Comparison of ENCODE assay signal across 21 cellular contexts in the genomic region with DNA sequence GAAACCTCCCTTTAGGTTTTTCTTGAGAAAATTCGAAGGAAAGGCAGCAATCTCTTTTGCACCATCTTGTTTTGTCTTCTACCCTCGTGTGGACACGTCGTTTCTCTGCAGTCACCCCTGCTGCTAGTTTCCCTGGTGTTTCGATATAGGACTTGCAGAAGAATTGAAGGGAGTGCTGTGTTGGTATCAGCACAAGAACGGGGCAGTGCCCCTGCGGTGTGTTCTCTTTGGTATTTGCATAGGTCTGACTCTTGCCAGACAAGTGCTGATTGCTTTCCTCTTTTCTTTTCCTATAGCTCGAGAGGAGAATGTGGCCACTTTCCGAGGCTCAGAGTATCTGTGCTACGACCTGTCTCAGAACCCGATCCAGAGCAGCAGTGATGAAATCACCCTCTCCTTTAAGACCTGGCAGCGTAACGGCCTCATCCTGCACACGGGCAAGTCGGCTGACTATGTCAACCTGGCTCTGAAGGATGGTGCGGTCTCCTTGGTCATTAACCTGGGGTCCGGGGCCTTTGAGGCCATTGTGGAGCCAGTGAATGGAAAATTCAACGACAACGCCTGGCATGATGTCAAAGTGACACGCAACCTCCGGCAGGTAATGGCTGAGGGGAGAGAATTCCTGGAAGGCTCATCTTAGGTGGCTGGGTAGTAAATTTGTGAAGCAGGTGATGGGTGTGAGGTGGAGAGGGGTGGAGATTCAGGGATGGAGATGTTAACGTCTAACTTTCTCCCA.
"Had no signal": no experiment of that assay in that cellular context is flagged by ENCODE, and none has a peak within 500 bp of the region (broad histone marks: within the 10 kb centered on the region; RNA-seq: fewer than 3 reads in every experiment).

No MANE protein-coding gene starts in this region.

- H3K9me3 Mint-ChIP-seq: activated CD4-positive, alpha-beta T cell treated with anti-CD3 and anti-CD28 coated beads, Interleukin-2, amount 10 ng/mL, durations not matched to agents 24 days and 14 days; activated naive CD8-positive, alpha-beta T cell treated with anti-CD3 and anti-CD28 coated beads, Interleukin-2, amount 10 ng/mL, durations not matched to agents 7 days and 5 days; activated T-helper 2 cell treated with anti-CD3 and anti-CD28 coated beads, Interferon-gamma antibody, Interleukin-2, Interleukin-4, amounts not matched to agents 10 μg/mL and 5 μg/mL and 100 μg/mL, durations not matched to agents 14 hours and 24 hours and 36 hours had no signal

- H3K36me3 ChIP-seq: left ventricle myocardium inferior, ovary, tibial nerve, vagina had no signal

- H3K9me3 ChIP-seq: body of pancreas, left ventricle myocardium inferior, ovary, psoas muscle, tibial nerve, vagina had no signal

- DNase-seq: activated CD4-positive, alpha-beta T cell treated with anti-CD3 and anti-CD28 coated beads, Interleukin-2, amount 10 ng/mL, durations not matched to agents 24 days and 14 days; activated CD8-positive, alpha-beta T cell treated with anti-CD3 and anti-CD28 coated beads, Interleukin-2, amount 10 ng/mL, durations not matched to agents 7 days and 5 days; activated naive CD4-positive, alpha-beta T cell treated with Interleukin-2 at 50 U/mL for 16 hours; activated naive CD8-positive, alpha-beta T cell treated with anti-CD3 and anti-CD28 coated beads, Interleukin-2, amount 10 ng/mL, durations not matched to agents 7 days and 5 days; activated T-cell treated with anti-CD3 and anti-CD28 coated beads, Interleukin-2, amount 50 U/mL, for 24 hours; amygdala; body of pancreas; foreskin keratinocyte; immature natural killer cell; kidney glomerular epithelial cell; left ventricle myocardium inferior; ovary; psoas muscle; right cardiac atrium; stimulated activated CD4-positive, alpha-beta T cell treated with anti-CD3 and anti-CD28 coated beads, Interleukin-2, amount 100 ng/mL, for 24 hours; stimulated activated naive CD8-positive, alpha-beta T cell treated with anti-CD3 and anti-CD28 coated beads, Interleukin-15, Interleukin-2, amounts not matched to agents 100 U/mL and 50 U/mL, for 24 hours; substantia nigra had no signal

- ATAC-seq: activated CD8-positive, alpha-beta T cell treated with anti-CD3 and anti-CD28 coated beads, Interleukin-2, amount 10 ng/mL, durations not matched to agents 7 days and 5 days; body of pancreas; foreskin keratinocyte; psoas muscle; right cardiac atrium; stimulated activated naive CD8-positive, alpha-beta T cell treated with anti-CD3 and anti-CD28 coated beads, Interleukin-15, Interleukin-2, amounts not matched to agents 100 U/mL and 50 U/mL, for 24 hours had no signal

- H3K4me3 ChIP-seq: body of pancreas, left ventricle myocardium inferior, ovary, psoas muscle, tibial nerve, vagina had no signal

- H3K27me3 Mint-ChIP-seq: activated CD4-positive, alpha-beta T cell treated with anti-CD3 and anti-CD28 coated beads, Interleukin-2, amount 10 ng/mL, durations not matched to agents 24 days and 14 days; activated T-cell treated with anti-CD3 and anti-CD28 coated beads, Interleukin-2, amount 50 U/mL, for 24 hours had no signal

- H3K27me3 ChIP-seq: body of pancreas, foreskin keratinocyte, ovary, tibial nerve, vagina had no signal

- H3K4me1 ChIP-seq: body of pancreas, foreskin keratinocyte, left ventricle myocardium inferior, psoas muscle, tibial nerve, vagina had no signal

- H3K27ac Mint-ChIP-seq: activated CD4-positive, alpha-beta T cell treated with anti-CD3 and anti-CD28 coated beads, Interleukin-2, amount 10 ng/mL, durations not matched to agents 24 days and 14 days; activated CD8-positive, alpha-beta T cell treated with anti-CD3 and anti-CD28 coated beads, Interleukin-2, amount 10 ng/mL, durations not matched to agents 7 days and 5 days; activated naive CD8-positive, alpha-beta T cell treated with anti-CD3 and anti-CD28 coated beads, Interleukin-2, amount 10 ng/mL, durations not matched to agents 7 days and 5 days; activated T-cell treated with anti-CD3 and anti-CD28 coated beads, Interleukin-2, amount 50 U/mL, for 24 hours; activated T-helper 2 cell treated with anti-CD3 and anti-CD28 coated beads, Interferon-gamma antibody, Interleukin-2, Interleukin-4, amounts not matched to agents 10 μg/mL and 5 μg/mL and 100 μg/mL, durations not matched to agents 14 hours and 24 hours and 36 hours; immature natural killer cell had no signal

- H3K4me1 Mint-ChIP-seq: activated CD4-positive, alpha-beta T cell treated with anti-CD3 and anti-CD28 coated beads, Interleukin-2, amount 10 ng/mL, durations not matched to agents 24 days and 14 days; activated naive CD8-positive, alpha-beta T cell treated with anti-CD3 and anti-CD28 coated beads, Interleukin-2, amount 10 ng/mL, durations not matched to agents 7 days and 5 days; immature natural killer cell had no signal

- H3K36me3 Mint-ChIP-seq: activated naive CD8-positive, alpha-beta T cell treated with anti-CD3 and anti-CD28 coated beads, Interleukin-2, amount 10 ng/mL, durations not matched to agents 7 days and 5 days; immature natural killer cell had no signal

- H3K27ac ChIP-seq: body of pancreas, epithelial cell of prostate, foreskin keratinocyte, left ventricle myocardium inferior, ovary, psoas muscle, tibial nerve, vagina had no signal

- H3K4me3 Mint-ChIP-seq: activated CD4-positive, alpha-beta T cell treated with anti-CD3 and anti-CD28 coated beads, Interleukin-2, amount 10 ng/mL, durations not matched to agents 24 days and 14 days; activated CD8-positive, alpha-beta T cell treated with anti-CD3 and anti-CD28 coated beads, Interleukin-2, amount 10 ng/mL, durations not matched to agents 7 days and 5 days; activated naive CD8-positive, alpha-beta T cell treated with anti-CD3 and anti-CD28 coated beads, Interleukin-2, amount 10 ng/mL, durations not matched to agents 7 days and 5 days; activated T-cell treated with anti-CD3 and anti-CD28 coated beads, Interleukin-2, amount 50 U/mL, for 24 hours; immature natural killer cell had no signal
